1 cellular context compared by ENCODE assay signal in genomic region chr12:93979189-93979588, GRCh38.
TF ChIP-seq lines count a peak whose summit lies in the region.

No MANE protein-coding gene starts in this region.

TF ChIP-seq in K562, 482 proteins besides CTCF, POLR2A, EP300 and RAD21 (continued from another document and continues in another):
- no peak for TF ChIP-seq BMI1 (IDR thresholded peaks at IDR 0.05; ENCODE audit: low read length)
- TF ChIP-seq CHD7 (IDR thresholded peaks at IDR 0.05; ENCODE audit: low read depth, low read length): no peak
- TF ChIP-seq MTA3 (IDR thresholded peaks at IDR 0.05; ENCODE audit: borderline replicate concordance): no peak
- peak; percentile 13; the same call in 1 of the 2 replicates for TF ChIP-seq SOX6 (IDR thresholded peaks at IDR 0.05)
- TF ChIP-seq SIN3B (IDR thresholded peaks at IDR 0.05; ENCODE audit: low read depth): no peak
- peak; percentile 35; the same call in 1 of the 2 replicates for TF ChIP-seq FOSL1 (tag; conservative IDR thresholded peaks at IDR 0.05)
- no peak for TF ChIP-seq TGIF2 (CRISPR knock-in tag; IDR thresholded peaks at IDR 0.05)
- TF ChIP-seq SAP30 (IDR thresholded peaks at IDR 0.05; ENCODE audit: borderline replicate concordance, insufficient read depth, low read depth, low read length, poor library complexity, severe bottlenecking): no peak
- TF ChIP-seq TRIM28 (IDR thresholded peaks at IDR 0.05): no peak
- no peak for TF ChIP-seq BCOR (IDR thresholded peaks at IDR 0.05)
- TF ChIP-seq ZNF780A (CRISPR knock-in tag; IDR thresholded peaks at IDR 0.05): no peak
- TF ChIP-seq, protein P1, sequence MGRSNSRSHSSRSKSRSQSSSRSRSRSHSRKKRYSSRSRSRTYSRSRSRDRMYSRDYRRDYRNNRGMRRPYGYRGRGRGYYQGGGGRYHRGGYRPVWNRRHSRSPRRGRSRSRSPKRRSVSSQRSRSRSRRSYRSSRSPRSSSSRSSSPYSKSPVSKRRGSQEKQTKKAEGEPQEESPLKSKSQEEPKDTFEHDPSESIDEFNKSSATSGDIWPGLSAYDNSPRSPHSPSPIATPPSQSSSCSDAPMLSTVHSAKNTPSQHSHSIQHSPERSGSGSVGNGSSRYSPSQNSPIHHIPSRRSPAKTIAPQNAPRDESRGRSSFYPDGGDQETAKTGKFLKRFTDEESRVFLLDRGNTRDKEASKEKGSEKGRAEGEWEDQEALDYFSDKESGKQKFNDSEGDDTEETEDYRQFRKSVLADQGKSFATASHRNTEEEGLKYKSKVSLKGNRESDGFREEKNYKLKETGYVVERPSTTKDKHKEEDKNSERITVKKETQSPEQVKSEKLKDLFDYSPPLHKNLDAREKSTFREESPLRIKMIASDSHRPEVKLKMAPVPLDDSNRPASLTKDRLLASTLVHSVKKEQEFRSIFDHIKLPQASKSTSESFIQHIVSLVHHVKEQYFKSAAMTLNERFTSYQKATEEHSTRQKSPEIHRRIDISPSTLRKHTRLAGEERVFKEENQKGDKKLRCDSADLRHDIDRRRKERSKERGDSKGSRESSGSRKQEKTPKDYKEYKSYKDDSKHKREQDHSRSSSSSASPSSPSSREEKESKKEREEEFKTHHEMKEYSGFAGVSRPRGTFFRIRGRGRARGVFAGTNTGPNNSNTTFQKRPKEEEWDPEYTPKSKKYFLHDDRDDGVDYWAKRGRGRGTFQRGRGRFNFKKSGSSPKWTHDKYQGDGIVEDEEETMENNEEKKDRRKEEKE (IDR thresholded peaks at IDR 0.05; ENCODE audit: borderline replicate concordance in 1 of 2, control insufficient read depth in 1 of 2, low read depth in 2 of 2, low read length in 1 of 2): no peak
- TF ChIP-seq, protein P2, sequence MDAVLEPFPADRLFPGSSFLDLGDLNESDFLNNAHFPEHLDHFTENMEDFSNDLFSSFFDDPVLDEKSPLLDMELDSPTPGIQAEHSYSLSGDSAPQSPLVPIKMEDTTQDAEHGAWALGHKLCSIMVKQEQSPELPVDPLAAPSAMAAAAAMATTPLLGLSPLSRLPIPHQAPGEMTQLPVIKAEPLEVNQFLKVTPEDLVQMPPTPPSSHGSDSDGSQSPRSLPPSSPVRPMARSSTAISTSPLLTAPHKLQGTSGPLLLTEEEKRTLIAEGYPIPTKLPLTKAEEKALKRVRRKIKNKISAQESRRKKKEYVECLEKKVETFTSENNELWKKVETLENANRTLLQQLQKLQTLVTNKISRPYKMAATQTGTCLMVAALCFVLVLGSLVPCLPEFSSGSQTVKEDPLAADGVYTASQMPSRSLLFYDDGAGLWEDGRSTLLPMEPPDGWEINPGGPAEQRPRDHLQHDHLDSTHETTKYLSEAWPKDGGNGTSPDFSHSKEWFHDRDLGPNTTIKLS (IDR thresholded peaks at IDR 0.05; ENCODE audit: borderline replicate concordance, low read depth): no peak
- TF ChIP-seq HNRNPLL (IDR thresholded peaks at IDR 0.05; ENCODE audit: low read depth, low read length, poor library complexity, severe bottlenecking): no peak
- no peak for TF ChIP-seq HINFP (tag; conservative IDR thresholded peaks at IDR 0.05; ENCODE audit: low read depth)
- no peak for TF ChIP-seq MTF1 (CRISPR knock-in tag; IDR thresholded peaks at IDR 0.05; ENCODE audit: borderline replicate concordance)
- TF ChIP-seq VEZF1 (CRISPR knock-in tag; IDR thresholded peaks at IDR 0.05): no peak
- TF ChIP-seq, protein P3, sequence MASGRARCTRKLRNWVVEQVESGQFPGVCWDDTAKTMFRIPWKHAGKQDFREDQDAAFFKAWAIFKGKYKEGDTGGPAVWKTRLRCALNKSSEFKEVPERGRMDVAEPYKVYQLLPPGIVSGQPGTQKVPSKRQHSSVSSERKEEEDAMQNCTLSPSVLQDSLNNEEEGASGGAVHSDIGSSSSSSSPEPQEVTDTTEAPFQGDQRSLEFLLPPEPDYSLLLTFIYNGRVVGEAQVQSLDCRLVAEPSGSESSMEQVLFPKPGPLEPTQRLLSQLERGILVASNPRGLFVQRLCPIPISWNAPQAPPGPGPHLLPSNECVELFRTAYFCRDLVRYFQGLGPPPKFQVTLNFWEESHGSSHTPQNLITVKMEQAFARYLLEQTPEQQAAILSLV (tag; IDR thresholded peaks at IDR 0.05): no peak
- no peak for TF ChIP-seq SMAD4 (CRISPR knock-in tag; conservative IDR thresholded peaks at IDR 0.05)
- no peak for TF ChIP-seq ELF2 (CRISPR knock-in tag; IDR thresholded peaks at IDR 0.05)
- TF ChIP-seq ELF4 (CRISPR knock-in tag; IDR thresholded peaks at IDR 0.05): no peak
- no peak for TF ChIP-seq PRPF4 (IDR thresholded peaks at IDR 0.05; ENCODE audit: insufficient read depth, low read depth, low read length, poor library complexity, severe bottlenecking)
- TF ChIP-seq, protein P4, sequence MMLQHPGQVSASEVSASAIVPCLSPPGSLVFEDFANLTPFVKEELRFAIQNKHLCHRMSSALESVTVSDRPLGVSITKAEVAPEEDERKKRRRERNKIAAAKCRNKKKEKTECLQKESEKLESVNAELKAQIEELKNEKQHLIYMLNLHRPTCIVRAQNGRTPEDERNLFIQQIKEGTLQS (IDR thresholded peaks at IDR 0.05): no peak
- TF ChIP-seq, protein P4 (CRISPR knock-in tag; conservative IDR thresholded peaks at IDR 0.05): no peak
- TF ChIP-seq, protein P5, sequence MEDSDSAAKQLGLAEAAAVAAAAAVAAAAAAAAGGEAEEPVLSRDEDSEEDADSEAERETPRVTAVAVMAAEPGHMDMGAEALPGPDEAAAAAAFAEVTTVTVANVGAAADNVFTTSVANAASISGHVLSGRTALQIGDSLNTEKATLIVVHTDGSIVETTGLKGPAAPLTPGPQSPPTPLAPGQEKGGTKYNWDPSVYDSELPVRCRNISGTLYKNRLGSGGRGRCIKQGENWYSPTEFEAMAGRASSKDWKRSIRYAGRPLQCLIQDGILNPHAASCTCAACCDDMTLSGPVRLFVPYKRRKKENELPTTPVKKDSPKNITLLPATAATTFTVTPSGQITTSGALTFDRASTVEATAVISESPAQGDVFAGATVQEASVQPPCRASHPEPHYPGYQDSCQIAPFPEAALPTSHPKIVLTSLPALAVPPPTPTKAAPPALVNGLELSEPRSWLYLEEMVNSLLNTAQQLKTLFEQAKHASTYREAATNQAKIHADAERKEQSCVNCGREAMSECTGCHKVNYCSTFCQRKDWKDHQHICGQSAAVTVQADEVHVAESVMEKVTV (CRISPR knock-in tag; IDR thresholded peaks at IDR 0.05): peak; percentile 69
- no peak for TF ChIP-seq ZFPM2 (CRISPR knock-in tag; IDR thresholded peaks at IDR 0.05)
- no peak for TF ChIP-seq ZNF668 (CRISPR knock-in tag; IDR thresholded peaks at IDR 0.05)
- TF ChIP-seq XRCC4 (IDR thresholded peaks at IDR 0.05; ENCODE audit: extremely low read depth, insufficient read depth, insufficient read length): no peak
- TF ChIP-seq L3MBTL2 (IDR thresholded peaks at IDR 0.05): peak; percentile 26; the same call in 1 of the 2 replicates
- TF ChIP-seq ZNF324 (CRISPR knock-in tag; IDR thresholded peaks at IDR 0.05): no peak
- TF ChIP-seq SIX5 (IDR thresholded peaks at IDR 0.05; ENCODE audit: borderline replicate concordance in 1 of 2, insufficient read depth in 1 of 2, low read depth in 1 of 2, low read length in 2 of 2): no peak
- no peak for TF ChIP-seq CBX8 (IDR thresholded peaks at IDR 0.05; ENCODE audit: borderline replicate concordance, extremely low read depth, low read depth, low read length, poor library complexity, severe bottlenecking)
- no peak for TF ChIP-seq ZC3H4 (CRISPR knock-in tag; IDR thresholded peaks at IDR 0.05; ENCODE audit: borderline replicate concordance)
- no peak for TF ChIP-seq CBX1 (IDR thresholded peaks at IDR 0.05; ENCODE audit: low read depth)
- TF ChIP-seq, protein P6, sequence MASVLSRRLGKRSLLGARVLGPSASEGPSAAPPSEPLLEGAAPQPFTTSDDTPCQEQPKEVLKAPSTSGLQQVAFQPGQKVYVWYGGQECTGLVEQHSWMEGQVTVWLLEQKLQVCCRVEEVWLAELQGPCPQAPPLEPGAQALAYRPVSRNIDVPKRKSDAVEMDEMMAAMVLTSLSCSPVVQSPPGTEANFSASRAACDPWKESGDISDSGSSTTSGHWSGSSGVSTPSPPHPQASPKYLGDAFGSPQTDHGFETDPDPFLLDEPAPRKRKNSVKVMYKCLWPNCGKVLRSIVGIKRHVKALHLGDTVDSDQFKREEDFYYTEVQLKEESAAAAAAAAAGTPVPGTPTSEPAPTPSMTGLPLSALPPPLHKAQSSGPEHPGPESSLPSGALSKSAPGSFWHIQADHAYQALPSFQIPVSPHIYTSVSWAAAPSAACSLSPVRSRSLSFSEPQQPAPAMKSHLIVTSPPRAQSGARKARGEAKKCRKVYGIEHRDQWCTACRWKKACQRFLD (CRISPR knock-in tag; IDR thresholded peaks at IDR 0.05): no peak
